Comparison of ENCODE assay signal across 2 cellular contexts in the genomic region with DNA sequence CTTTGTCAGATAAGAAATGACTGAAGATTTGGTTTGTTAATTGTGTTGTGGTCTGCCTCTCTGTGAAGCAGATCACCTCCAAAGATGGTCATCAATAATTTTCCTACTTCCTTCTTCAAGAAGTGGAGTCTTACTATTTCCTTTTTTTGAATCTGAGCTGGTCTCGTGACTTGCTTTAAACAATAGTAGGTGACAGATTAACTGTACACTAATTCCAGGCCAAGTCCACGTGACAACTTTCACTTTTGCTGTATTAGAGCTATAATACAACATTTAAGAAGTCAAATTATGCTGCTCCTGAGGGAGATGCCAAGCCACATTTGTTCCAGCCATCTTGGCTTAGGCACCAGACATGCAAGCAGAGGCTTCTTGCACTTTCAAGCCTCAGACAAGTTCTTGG.
TF ChIP-seq lines count a peak whose summit lies in the region.

No MANE protein-coding gene starts in this region.

TF ChIP-seq in HCT116, 20 proteins besides CTCF, POLR2A, EP300 and RAD21:
- TF ChIP-seq JUND (IDR thresholded peaks at IDR 0.05) (no peak), EZH2 (IDR thresholded peaks at IDR 0.05) (no peak), YY1 (IDR thresholded peaks at IDR 0.05; ENCODE audit: extremely low read depth, insufficient replicate concordance, low read depth, low read length) (no peak), MAX (IDR thresholded peaks at IDR 0.05) (no peak), CEBPB (IDR thresholded peaks at IDR 0.05; ENCODE audit: low read depth) (no peak)
- TF ChIP-seq, protein P1, sequence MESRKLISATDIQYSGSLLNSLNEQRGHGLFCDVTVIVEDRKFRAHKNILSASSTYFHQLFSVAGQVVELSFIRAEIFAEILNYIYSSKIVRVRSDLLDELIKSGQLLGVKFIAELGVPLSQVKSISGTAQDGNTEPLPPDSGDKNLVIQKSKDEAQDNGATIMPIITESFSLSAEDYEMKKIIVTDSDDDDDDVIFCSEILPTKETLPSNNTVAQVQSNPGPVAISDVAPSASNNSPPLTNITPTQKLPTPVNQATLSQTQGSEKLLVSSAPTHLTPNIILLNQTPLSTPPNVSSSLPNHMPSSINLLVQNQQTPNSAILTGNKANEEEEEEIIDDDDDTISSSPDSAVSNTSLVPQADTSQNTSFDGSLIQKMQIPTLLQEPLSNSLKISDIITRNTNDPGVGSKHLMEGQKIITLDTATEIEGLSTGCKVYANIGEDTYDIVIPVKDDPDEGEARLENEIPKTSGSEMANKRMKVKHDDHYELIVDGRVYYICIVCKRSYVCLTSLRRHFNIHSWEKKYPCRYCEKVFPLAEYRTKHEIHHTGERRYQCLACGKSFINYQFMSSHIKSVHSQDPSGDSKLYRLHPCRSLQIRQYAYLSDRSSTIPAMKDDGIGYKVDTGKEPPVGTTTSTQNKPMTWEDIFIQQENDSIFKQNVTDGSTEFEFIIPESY (IDR thresholded peaks at IDR 0.05; ENCODE audit: extremely low read depth, insufficient replicate concordance, low read length), result no peak

TF ChIP-seq in H1, 55 proteins besides CTCF, POLR2A, EP300 and RAD21:
- TF ChIP-seq, protein P2, sequence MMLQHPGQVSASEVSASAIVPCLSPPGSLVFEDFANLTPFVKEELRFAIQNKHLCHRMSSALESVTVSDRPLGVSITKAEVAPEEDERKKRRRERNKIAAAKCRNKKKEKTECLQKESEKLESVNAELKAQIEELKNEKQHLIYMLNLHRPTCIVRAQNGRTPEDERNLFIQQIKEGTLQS (IDR thresholded peaks at IDR 0.05; ENCODE audit: insufficient read depth, low read depth, low read length), result no peak
